ENCODE assay signal across 2 cellular contexts in the genomic region with DNA sequence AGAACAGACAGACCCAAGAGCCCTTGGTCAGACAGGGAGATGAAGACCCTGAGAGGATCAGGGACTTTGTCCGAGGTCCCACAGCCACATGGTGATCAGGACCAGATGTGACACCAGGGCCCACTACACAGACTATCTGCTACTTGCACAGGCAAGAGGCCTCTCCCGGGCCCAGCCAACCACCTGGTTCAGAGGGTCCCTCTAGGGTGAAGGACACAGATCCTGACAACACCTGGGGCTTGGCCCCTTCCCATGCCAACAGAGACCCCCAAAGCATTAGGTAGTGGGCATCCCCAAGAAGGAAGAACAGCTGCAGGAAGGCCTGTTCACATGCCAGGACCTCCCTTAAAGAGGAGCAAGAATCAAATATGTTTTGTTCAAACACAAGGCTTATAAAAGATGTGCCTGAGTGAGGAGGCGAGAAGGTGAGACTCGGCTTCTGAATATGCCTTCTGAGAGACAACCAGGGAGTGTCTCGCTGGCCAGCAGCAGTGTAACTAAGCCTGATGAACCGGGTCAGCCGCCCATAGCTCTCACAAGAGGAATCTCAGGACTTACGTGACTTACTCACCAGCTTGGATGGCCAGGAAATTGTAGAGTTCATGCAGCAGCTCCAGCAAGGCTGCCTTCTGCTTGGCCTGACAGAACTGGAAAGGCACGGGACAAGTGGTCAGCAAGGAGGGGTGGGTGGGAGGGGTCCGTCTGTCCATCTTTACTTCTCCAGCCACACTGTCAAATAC.
TF ChIP-seq lines count a peak whose summit lies in the region.

No MANE protein-coding gene starts in this region.

TF ChIP-seq in WTC11, 78 proteins besides CTCF, POLR2A, EP300 and RAD21:
- no peak for TF ChIP-seq ZNF396 (CRISPR knock-in tag; IDR thresholded peaks at IDR 0.05; ENCODE audit: borderline replicate concordance)
- TF ChIP-seq ZNF317 (CRISPR knock-in tag; IDR thresholded peaks at IDR 0.05; ENCODE audit: borderline replicate concordance, low read depth): no peak
- no peak for TF ChIP-seq CREM (CRISPR knock-in tag; IDR thresholded peaks at IDR 0.05)
- TF ChIP-seq, protein P1, sequence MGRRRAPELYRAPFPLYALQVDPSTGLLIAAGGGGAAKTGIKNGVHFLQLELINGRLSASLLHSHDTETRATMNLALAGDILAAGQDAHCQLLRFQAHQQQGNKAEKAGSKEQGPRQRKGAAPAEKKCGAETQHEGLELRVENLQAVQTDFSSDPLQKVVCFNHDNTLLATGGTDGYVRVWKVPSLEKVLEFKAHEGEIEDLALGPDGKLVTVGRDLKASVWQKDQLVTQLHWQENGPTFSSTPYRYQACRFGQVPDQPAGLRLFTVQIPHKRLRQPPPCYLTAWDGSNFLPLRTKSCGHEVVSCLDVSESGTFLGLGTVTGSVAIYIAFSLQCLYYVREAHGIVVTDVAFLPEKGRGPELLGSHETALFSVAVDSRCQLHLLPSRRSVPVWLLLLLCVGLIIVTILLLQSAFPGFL (CRISPR knock-in tag; IDR thresholded peaks at IDR 0.05; ENCODE audit: borderline replicate concordance): no peak
- no peak for TF ChIP-seq NR2C2 (CRISPR knock-in tag; IDR thresholded peaks at IDR 0.05)
- no peak for TF ChIP-seq TEAD1 (CRISPR knock-in tag; IDR thresholded peaks at IDR 0.05)
- TF ChIP-seq ESRRA (CRISPR knock-in tag; IDR thresholded peaks at IDR 0.05; ENCODE audit: borderline replicate concordance): no peak
- no peak for TF ChIP-seq ATF1 (CRISPR knock-in tag; IDR thresholded peaks at IDR 0.05)
- no peak for TF ChIP-seq GTF2I (CRISPR knock-in tag; conservative IDR thresholded peaks at IDR 0.05)
- TF ChIP-seq MXD4 (CRISPR knock-in tag; IDR thresholded peaks at IDR 0.05; ENCODE audit: borderline replicate concordance): no peak
- TF ChIP-seq NFATC4 (CRISPR knock-in tag; IDR thresholded peaks at IDR 0.05): no peak
- TF ChIP-seq, protein P2, sequence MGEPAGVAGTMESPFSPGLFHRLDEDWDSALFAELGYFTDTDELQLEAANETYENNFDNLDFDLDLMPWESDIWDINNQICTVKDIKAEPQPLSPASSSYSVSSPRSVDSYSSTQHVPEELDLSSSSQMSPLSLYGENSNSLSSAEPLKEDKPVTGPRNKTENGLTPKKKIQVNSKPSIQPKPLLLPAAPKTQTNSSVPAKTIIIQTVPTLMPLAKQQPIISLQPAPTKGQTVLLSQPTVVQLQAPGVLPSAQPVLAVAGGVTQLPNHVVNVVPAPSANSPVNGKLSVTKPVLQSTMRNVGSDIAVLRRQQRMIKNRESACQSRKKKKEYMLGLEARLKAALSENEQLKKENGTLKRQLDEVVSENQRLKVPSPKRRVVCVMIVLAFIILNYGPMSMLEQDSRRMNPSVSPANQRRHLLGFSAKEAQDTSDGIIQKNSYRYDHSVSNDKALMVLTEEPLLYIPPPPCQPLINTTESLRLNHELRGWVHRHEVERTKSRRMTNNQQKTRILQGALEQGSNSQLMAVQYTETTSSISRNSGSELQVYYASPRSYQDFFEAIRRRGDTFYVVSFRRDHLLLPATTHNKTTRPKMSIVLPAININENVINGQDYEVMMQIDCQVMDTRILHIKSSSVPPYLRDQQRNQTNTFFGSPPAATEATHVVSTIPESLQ (CRISPR knock-in tag; IDR thresholded peaks at IDR 0.05): no peak
- TF ChIP-seq, protein P3, sequence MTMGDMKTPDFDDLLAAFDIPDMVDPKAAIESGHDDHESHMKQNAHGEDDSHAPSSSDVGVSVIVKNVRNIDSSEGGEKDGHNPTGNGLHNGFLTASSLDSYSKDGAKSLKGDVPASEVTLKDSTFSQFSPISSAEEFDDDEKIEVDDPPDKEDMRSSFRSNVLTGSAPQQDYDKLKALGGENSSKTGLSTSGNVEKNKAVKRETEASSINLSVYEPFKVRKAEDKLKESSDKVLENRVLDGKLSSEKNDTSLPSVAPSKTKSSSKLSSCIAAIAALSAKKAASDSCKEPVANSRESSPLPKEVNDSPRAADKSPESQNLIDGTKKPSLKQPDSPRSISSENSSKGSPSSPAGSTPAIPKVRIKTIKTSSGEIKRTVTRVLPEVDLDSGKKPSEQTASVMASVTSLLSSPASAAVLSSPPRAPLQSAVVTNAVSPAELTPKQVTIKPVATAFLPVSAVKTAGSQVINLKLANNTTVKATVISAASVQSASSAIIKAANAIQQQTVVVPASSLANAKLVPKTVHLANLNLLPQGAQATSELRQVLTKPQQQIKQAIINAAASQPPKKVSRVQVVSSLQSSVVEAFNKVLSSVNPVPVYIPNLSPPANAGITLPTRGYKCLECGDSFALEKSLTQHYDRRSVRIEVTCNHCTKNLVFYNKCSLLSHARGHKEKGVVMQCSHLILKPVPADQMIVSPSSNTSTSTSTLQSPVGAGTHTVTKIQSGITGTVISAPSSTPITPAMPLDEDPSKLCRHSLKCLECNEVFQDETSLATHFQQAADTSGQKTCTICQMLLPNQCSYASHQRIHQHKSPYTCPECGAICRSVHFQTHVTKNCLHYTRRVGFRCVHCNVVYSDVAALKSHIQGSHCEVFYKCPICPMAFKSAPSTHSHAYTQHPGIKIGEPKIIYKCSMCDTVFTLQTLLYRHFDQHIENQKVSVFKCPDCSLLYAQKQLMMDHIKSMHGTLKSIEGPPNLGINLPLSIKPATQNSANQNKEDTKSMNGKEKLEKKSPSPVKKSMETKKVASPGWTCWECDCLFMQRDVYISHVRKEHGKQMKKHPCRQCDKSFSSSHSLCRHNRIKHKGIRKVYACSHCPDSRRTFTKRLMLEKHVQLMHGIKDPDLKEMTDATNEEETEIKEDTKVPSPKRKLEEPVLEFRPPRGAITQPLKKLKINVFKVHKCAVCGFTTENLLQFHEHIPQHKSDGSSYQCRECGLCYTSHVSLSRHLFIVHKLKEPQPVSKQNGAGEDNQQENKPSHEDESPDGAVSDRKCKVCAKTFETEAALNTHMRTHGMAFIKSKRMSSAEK (CRISPR knock-in tag; IDR thresholded peaks at IDR 0.05; ENCODE audit: borderline replicate concordance): no peak
- no peak for TF ChIP-seq ZNF219 (CRISPR knock-in tag; IDR thresholded peaks at IDR 0.05; ENCODE audit: borderline replicate concordance)

TF ChIP-seq in endothelial cell of umbilical vein, 7 proteins besides CTCF, POLR2A, EP300 and RAD21:
- TF ChIP-seq GATA2 (IDR thresholded peaks at IDR 0.05; ENCODE audit: insufficient read depth, insufficient read length, low read depth, low read length) (no peak), JUN (IDR thresholded peaks at IDR 0.05; ENCODE audit: borderline replicate concordance, insufficient read depth, insufficient read length, low read depth) (no peak), EZH2 (IDR thresholded peaks at IDR 0.05; ENCODE audit: borderline replicate concordance, low read depth, low read length, severe bottlenecking) (no peak), MYC (IDR thresholded peaks at IDR 0.05; ENCODE audit: low read depth, low read length) (no peak)
- TF ChIP-seq, protein P4, sequence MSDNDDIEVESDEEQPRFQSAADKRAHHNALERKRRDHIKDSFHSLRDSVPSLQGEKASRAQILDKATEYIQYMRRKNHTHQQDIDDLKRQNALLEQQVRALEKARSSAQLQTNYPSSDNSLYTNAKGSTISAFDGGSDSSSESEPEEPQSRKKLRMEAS (IDR thresholded peaks at IDR 0.05; ENCODE audit: insufficient read depth, insufficient read length): no peak
TF ChIP-seq in endothelial cell of umbilical vein: peak in this region for 0.
